11 cellular contexts compared by ENCODE assay signal in the genomic region with DNA sequence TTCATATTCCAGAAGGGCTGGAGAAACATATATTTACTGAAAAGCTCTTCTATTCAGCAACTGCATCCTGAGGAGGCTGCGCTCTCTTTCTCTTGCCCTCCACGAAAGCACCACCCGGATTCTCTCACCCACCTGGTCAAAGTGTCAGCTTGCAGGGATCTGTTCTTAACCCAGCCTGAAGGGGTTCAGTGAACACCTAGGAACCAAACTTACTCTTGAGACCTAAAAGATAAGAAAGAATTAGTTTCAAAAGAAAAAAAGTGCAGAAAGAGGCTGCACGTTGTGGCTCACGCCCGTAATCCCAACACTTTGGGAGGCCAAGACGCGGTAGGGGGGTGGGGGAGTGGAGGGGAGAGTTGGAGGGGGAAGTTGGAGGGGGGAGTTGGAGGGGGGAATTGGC. TPM values are rescaled to one million over a fixed set of nuclear protein-coding genes. Genes with fewer than 3 reads are reported as not detected.
DNase-seq lines count a peak whose midpoint lies in the region; ATAC-seq and TF ChIP-seq lines count a peak whose summit lies in the region.
"Had no signal": no experiment of that assay in that cellular context is flagged by ENCODE, and none has a peak within 500 bp of the region (broad histone marks: within the 10 kb centered on the region; RNA-seq: fewer than 3 reads in every experiment).

No MANE protein-coding gene starts in this region.

- peak overlapping the region; percentile 28 for H3K9ac ChIP-seq in iPS-15b (ENCODE audit: low read depth, low read length)

- no peaks in the 10 kb centered on the region for H3K4me1 ChIP-seq in iPS-15b (ENCODE audit: control insufficient read depth, insufficient read depth, low read length)
- peaks cover 0 to 19% (median 0%) of the 10 kb centered on the region in 4 donors for H3K4me1 ChIP-seq in tibial nerve
- H3K4me1 ChIP-seq in spleen: peaks cover 0 to 18% (median 5%) of the 10 kb centered on the region in 6 donors

- no peak for ATAC-seq in natural killer cell treated with Interleukin-12 subunit alpha and Interleukin-12 subunit beta and Interleukin-15 and Interleukin-18, amount 100 ng/mL, for 72 hours
- no peak for ATAC-seq in natural killer cell
- ATAC-seq in activated CD8-positive, alpha-beta T cell treated with anti-CD3 and anti-CD28 coated beads, Interleukin-2, amount 10 ng/mL, durations not matched to agents 7 days and 5 days: no peak

- H3K4me3 ChIP-seq in iPS-15b (ENCODE audit: low read depth, low read length) (peak overlapping the region; percentile 70), tibial nerve (peak overlapping the region in 3 of 4 donors; percentile 1 to 40 (median 14)), spleen (peak overlapping the region in 2 of 8 donors; percentile 17 to 62)

- no peak for TF ChIP-seq EP300 in tibial nerve (IDR thresholded peaks at IDR 0.05)

- peak overlapping the region; percentile 30 for H3K4me3 Mint-ChIP-seq in natural killer cell treated with Interleukin-12 subunit alpha and Interleukin-12 subunit beta and Interleukin-15 and Interleukin-18, amount 100 ng/mL, for 72 hours
- H3K4me3 Mint-ChIP-seq in natural killer cell: no peak overlapping the region
- peak overlapping the region; percentile 74 for H3K4me3 Mint-ChIP-seq in activated CD8-positive, alpha-beta T cell treated with anti-CD3 and anti-CD28 coated beads, Interleukin-2, amount 10 ng/mL, durations not matched to agents 7 days and 5 days

- CTCF ChIA-PET in activated CD8-positive, alpha-beta T cell treated with anti-CD3 and anti-CD28 coated beads, Interleukin-2, amount 10 ng/mL, durations not matched to agents 7 days and 5 days (lab: Charles Lee): no interaction called here

- no peak for TF ChIP-seq POLR2A in tibial nerve (IDR thresholded peaks at IDR 0.05)
- no peak for TF ChIP-seq POLR2A in spleen (IDR thresholded peaks at IDR 0.05)

- H3K9me3 ChIP-seq in iPS-15b (ENCODE audit: control insufficient read depth, insufficient read depth, low read length): no peaks in the 10 kb centered on the region
- H3K9me3 ChIP-seq in tibial nerve: peaks cover 0 to 11% (median 0%) of the 10 kb centered on the region in 4 donors
- H3K9me3 ChIP-seq in spleen: peaks cover 0 to 25% (median 5%) of the 10 kb centered on the region in 8 donors

- peaks cover 4% of the 10 kb centered on the region for H3K9me3 Mint-ChIP-seq in natural killer cell treated with Interleukin-12 subunit alpha and Interleukin-12 subunit beta and Interleukin-15 and Interleukin-18, amount 100 ng/mL, for 72 hours
- H3K9me3 Mint-ChIP-seq in natural killer cell: peaks cover 2 to 8% of the 10 kb centered on the region in 2 donors
- H3K9me3 Mint-ChIP-seq in activated CD8-positive, alpha-beta T cell treated with anti-CD3 and anti-CD28 coated beads, Interleukin-2, amount 10 ng/mL, durations not matched to agents 7 days and 5 days (ENCODE audit: insufficient read depth): peaks cover 6% of the 10 kb centered on the region

- H3K27me3 ChIP-seq in iPS-15b (ENCODE audit: control insufficient read depth, insufficient read depth, low read length) (no peaks in the 10 kb centered on the region), tibial nerve (no peaks in the 10 kb centered on the region), spleen (replicated peaks in 1 of 7) (peaks cover 0 to 91% (median 8%) of the 10 kb centered on the region in 7 donors)

- peaks cover 35 to 86% of the 10 kb centered on the region in 2 donors for H3K27me3 Mint-ChIP-seq in natural killer cell treated with Interleukin-12 subunit alpha and Interleukin-12 subunit beta and Interleukin-15 and Interleukin-18, amount 100 ng/mL, for 72 hours
- peaks cover 43 to 92% of the 10 kb centered on the region in 2 donors for H3K27me3 Mint-ChIP-seq in natural killer cell (ENCODE audit: low read depth in 2 of 2)
- H3K27me3 Mint-ChIP-seq in activated CD8-positive, alpha-beta T cell treated with anti-CD3 and anti-CD28 coated beads, Interleukin-2, amount 10 ng/mL, durations not matched to agents 7 days and 5 days (ENCODE audit: low read depth): peaks cover 60% of the 10 kb centered on the region

- H3K27ac Mint-ChIP-seq in natural killer cell treated with Interleukin-12 subunit alpha and Interleukin-12 subunit beta and Interleukin-15 and Interleukin-18, amount 100 ng/mL, for 72 hours: no peak overlapping the region
- H3K27ac Mint-ChIP-seq in natural killer cell: no peak overlapping the region
- no peak overlapping the region for H3K27ac Mint-ChIP-seq in activated CD8-positive, alpha-beta T cell treated with anti-CD3 and anti-CD28 coated beads, Interleukin-2, amount 10 ng/mL, durations not matched to agents 7 days and 5 days

- H3K27ac ChIP-seq in tibial nerve (no peak overlapping the region), spleen (no peak overlapping the region)

- POLR2A ChIA-PET in activated CD8-positive, alpha-beta T cell treated with anti-CD3 and anti-CD28 coated beads, Interleukin-2, amount 10 ng/mL, durations not matched to agents 7 days and 5 days (lab: Charles Lee): no interaction called here

- intact Hi-C loops in natural killer cell (cut with micrococcal nuclease) (no loop called here), spleen (cut with DNase I; ENCODE audit: low total_unique reads) (no loop called here)

- H3K4me1 Mint-ChIP-seq in natural killer cell treated with Interleukin-12 subunit alpha and Interleukin-12 subunit beta and Interleukin-15 and Interleukin-18, amount 100 ng/mL, for 72 hours (ENCODE audit: low read depth in 2 of 2): peaks cover 15 to 19% of the 10 kb centered on the region in 2 donors
- H3K4me1 Mint-ChIP-seq in natural killer cell: peaks cover 7 to 10% of the 10 kb centered on the region in 2 donors
- peaks cover 25% of the 10 kb centered on the region for H3K4me1 Mint-ChIP-seq in activated CD8-positive, alpha-beta T cell treated with anti-CD3 and anti-CD28 coated beads, Interleukin-2, amount 10 ng/mL, durations not matched to agents 7 days and 5 days (ENCODE audit: low read depth)

- no peak for TF ChIP-seq CTCF in natural killer cell (IDR thresholded peaks at IDR 0.05)
- TF ChIP-seq CTCF in tibial nerve (IDR thresholded peaks at IDR 0.05): no peak
- TF ChIP-seq CTCF in spleen (IDR thresholded peaks at IDR 0.05 in 8 of 11, conservative IDR thresholded peaks at IDR 0.05 in 3 of 11): no peak

- H3K36me3 Mint-ChIP-seq in natural killer cell treated with Interleukin-12 subunit alpha and Interleukin-12 subunit beta and Interleukin-15 and Interleukin-18, amount 100 ng/mL, for 72 hours: peaks cover 10% of the 10 kb centered on the region
- peaks cover 15% of the 10 kb centered on the region for H3K36me3 Mint-ChIP-seq in natural killer cell
- H3K36me3 Mint-ChIP-seq in activated CD8-positive, alpha-beta T cell treated with anti-CD3 and anti-CD28 coated beads, Interleukin-2, amount 10 ng/mL, durations not matched to agents 7 days and 5 days (ENCODE audit: low read depth): peaks cover 2% of the 10 kb centered on the region

- H3K36me3 ChIP-seq in iPS-15b (ENCODE audit: control insufficient read depth, insufficient read depth, low read length): no peaks in the 10 kb centered on the region
- H3K36me3 ChIP-seq in tibial nerve: no peaks in the 10 kb centered on the region
- no peaks in the 10 kb centered on the region for H3K36me3 ChIP-seq in spleen

- 5 to 6% methylated on average over 8 of the region's 8 CpGs for WGBS in tibial nerve, 2 donors
- WGBS in spleen, 5 donors: 4 to 16% (median 8%) methylated on average over 8 of the region's 8 CpGs

- no peak for DNase-seq in natural killer cell treated with Interleukin-12 subunit alpha and Interleukin-12 subunit beta and Interleukin-15 and Interleukin-18, amount 100 ng/mL, for 72 hours (ENCODE audit: low spot score)
- DNase-seq in natural killer cell (no peak), tibial nerve (ENCODE audit: low spot score in 2 of 2) (no peak), spleen (no peak), activated gamma-delta T cell treated with Interleukin-2 at 50 U/mL for 16 hours (no peak), kidney glomerular epithelial cell (lab: John Stamatoyannopoulos, UW) (no peak)
- no peak for DNase-seq in activated CD8-positive, alpha-beta T cell treated with anti-CD3 and anti-CD28 coated beads, Interleukin-2, amount 10 ng/mL, durations not matched to agents 7 days and 5 days

RNA-seq across cellular contexts. Expression of gene GPX5, which starts 18.5 kb away (rescaled TPM):
- not detected for total RNA-seq in natural killer cell treated with Interleukin-12 subunit alpha and Interleukin-12 subunit beta and Interleukin-15 and Interleukin-18, amount 100 ng/mL, for 72 hours
- not detected for total RNA-seq in natural killer cell
- total RNA-seq in activated CD8-positive, alpha-beta T cell treated with anti-CD3 and anti-CD28 coated beads, Interleukin-2, amount 10 ng/mL, durations not matched to agents 7 days and 5 days: not detected
- not detected for total RNA-seq in tibial nerve
- total RNA-seq in spleen: not detected
- polyA plus RNA-seq in spleen: not detected
- total RNA-seq: dermis microvascular lymphatic vessel endothelial cell, pulmonary artery endothelial cell had no signal

RNA-seq across cellular contexts. Expression of gene GPX6, which starts 28.6 kb away (rescaled TPM):
- total RNA-seq in natural killer cell treated with Interleukin-12 subunit alpha and Interleukin-12 subunit beta and Interleukin-15 and Interleukin-18, amount 100 ng/mL, for 72 hours: not detected
- total RNA-seq in natural killer cell (not detected), tibial nerve (not detected), spleen (not detected)
- total RNA-seq in activated CD8-positive, alpha-beta T cell treated with anti-CD3 and anti-CD28 coated beads, Interleukin-2, amount 10 ng/mL, durations not matched to agents 7 days and 5 days: not detected
- polyA plus RNA-seq in spleen: not detected
- total RNA-seq: dermis microvascular lymphatic vessel endothelial cell, pulmonary artery endothelial cell had no signal
- polyA plus RNA-seq: thymus had no signal
